ENCODE assay signal across 1 cellular context in genomic region chr11:118621071-118621815, GRCh38.
A peak's percentile ranks its signal among the peaks of the same experiment; 100 is the strongest.
TF ChIP-seq lines count a peak whose summit lies in the region.

No MANE protein-coding gene starts in this region.

TF ChIP-seq in K562, 482 proteins besides CTCF, POLR2A, EP300 and RAD21 (continued from another document):
- TF ChIP-seq ZNF395 (CRISPR knock-in tag; IDR thresholded peaks at IDR 0.05) = 0 out of 2 replicates have a peak, but pooled peaks have one; percentile 48
- peak; percentile 68 for TF ChIP-seq ZBTB7A (IDR thresholded peaks at IDR 0.05; ENCODE audit: borderline replicate concordance, control insufficient read depth, low read depth, low read length)
- peak; percentile 8 to 42; a peak in 2 of 4 replicates for TF ChIP-seq MAZ (CRISPR knock-in tag; conservative IDR thresholded peaks at IDR 0.05 in 1 of 2, IDR thresholded peaks at IDR 0.05 in 1 of 2)
- TF ChIP-seq MYC (IDR thresholded peaks at IDR 0.05; ENCODE audit: low read depth, low read length) = 0 out of 2 replicates have a peak, but pooled peaks have one; percentile 16
- TF ChIP-seq MYC (CRISPR knock-in tag; IDR thresholded peaks at IDR 0.05; ENCODE audit: borderline replicate concordance, low read depth) = no peak
- peak; percentile 44; the same call in 1 of the 2 replicates for TF ChIP-seq NFRKB (IDR thresholded peaks at IDR 0.05; ENCODE audit: low read depth)
- TF ChIP-seq POLR2B (IDR thresholded peaks at IDR 0.05; ENCODE audit: low read depth, partially characterized antibody) = peak; percentile 44
- TF ChIP-seq SUPT5H (IDR thresholded peaks at IDR 0.05) = peak; percentile 65; the same call in 1 of the 2 replicates
- TF ChIP-seq KDM1A (IDR thresholded peaks at IDR 0.05) = peak; percentile 76 to 83
- TF ChIP-seq MLLT1 (IDR thresholded peaks at IDR 0.05) = peak; percentile 34 to 69; a peak in 2 of 4 replicates
- no peak; the same call in none of the 2 replicates for TF ChIP-seq NR2C1 (IDR thresholded peaks at IDR 0.05)
- 0 out of 2 replicates have a peak, but pooled peaks have one; percentile 35 for TF ChIP-seq NR2C1 (tag; IDR thresholded peaks at IDR 0.05)
- peak in 1 of 2 experiments; percentile 53; a peak in 2 of 4 replicates for TF ChIP-seq MNT (conservative IDR thresholded peaks at IDR 0.05)
- peak; percentile 89; the same call in 1 of the 2 replicates for TF ChIP-seq CTBP1 (IDR thresholded peaks at IDR 0.05; ENCODE audit: borderline replicate concordance)
